ENCODE assay signal across 19 cellular contexts in genomic region chr3:45536316-45536715, GRCh38.
"Had no signal": no experiment of that assay in that cellular context is flagged by ENCODE, and none has a peak within 500 bp of the region (broad histone marks: within the 10 kb centered on the region; RNA-seq: fewer than 3 reads in every experiment).

No MANE protein-coding gene starts in this region.

- H3K9me3 Mint-ChIP-seq: activated naive CD4-positive, alpha-beta T cell treated with anti-CD3 and anti-CD28 coated beads, Interleukin-2, amount 50 U/mL, for 24 hours; activated T-cell treated with anti-CD3 and anti-CD28 coated beads, Interleukin-2, amount 50 U/mL, for 72 hours; nephron progenitor cell; stimulated activated naive B cell treated with anti-CD40 and anti-IgM and Interleukin-4, amounts not matched to agents 10 μg/mL and 1 μg/mL and 100 μg/mL, for 72 hours; T-helper 1 cell treated with Interleukin-12 subunit alpha and Interleukin-12 subunit beta and Interleukin-4 antibody, amounts not matched to agents 30 μg/mL and 1 μg/mL, for 36 hours had no signal

- H3K27me3 ChIP-seq: ascending aorta, breast epithelium, hepatocyte, uterus had no signal

- H3K4me2 ChIP-seq: hepatocyte had no signal

- H3K27ac ChIP-seq: ascending aorta, breast epithelium, hepatocyte, uterus had no signal

- H3K79me2 ChIP-seq: hepatocyte had no signal

- H3K4me3 Mint-ChIP-seq: activated naive CD4-positive, alpha-beta T cell treated with anti-CD3 and anti-CD28 coated beads, Interleukin-2, amount 50 U/mL, for 24 hours; activated T-cell treated with anti-CD3 and anti-CD28 coated beads, Interleukin-2, amount 50 U/mL, for 72 hours; nephron progenitor cell; stimulated activated naive B cell treated with anti-CD40 and anti-IgM and Interleukin-4, amounts not matched to agents 10 μg/mL and 1 μg/mL and 100 μg/mL, for 72 hours; T-helper 1 cell treated with Interleukin-12 subunit alpha and Interleukin-12 subunit beta and Interleukin-4 antibody, amounts not matched to agents 30 μg/mL and 1 μg/mL, for 36 hours had no signal

- H3K36me3 Mint-ChIP-seq: activated naive CD4-positive, alpha-beta T cell treated with anti-CD3 and anti-CD28 coated beads, Interleukin-2, amount 50 U/mL, for 24 hours had no signal

- H3K36me3 ChIP-seq: ascending aorta, breast epithelium, uterus had no signal

- H3K27me3 Mint-ChIP-seq: activated naive CD4-positive, alpha-beta T cell treated with anti-CD3 and anti-CD28 coated beads, Interleukin-2, amount 50 U/mL, for 24 hours; stimulated activated naive B cell treated with anti-CD40 and anti-IgM and Interleukin-4, amounts not matched to agents 10 μg/mL and 1 μg/mL and 100 μg/mL, for 72 hours had no signal

- H3K27ac Mint-ChIP-seq: activated naive CD4-positive, alpha-beta T cell treated with anti-CD3 and anti-CD28 coated beads, Interleukin-2, amount 50 U/mL, for 24 hours; activated T-cell treated with anti-CD3 and anti-CD28 coated beads, Interleukin-2, amount 50 U/mL, for 72 hours; nephron progenitor cell; stimulated activated naive B cell treated with anti-CD40 and anti-IgM and Interleukin-4, amounts not matched to agents 10 μg/mL and 1 μg/mL and 100 μg/mL, for 72 hours; T-helper 1 cell treated with Interleukin-12 subunit alpha and Interleukin-12 subunit beta and Interleukin-4 antibody, amounts not matched to agents 30 μg/mL and 1 μg/mL, for 36 hours had no signal

- H3K4me1 Mint-ChIP-seq: activated naive CD4-positive, alpha-beta T cell treated with anti-CD3 and anti-CD28 coated beads, Interleukin-2, amount 50 U/mL, for 24 hours; nephron progenitor cell had no signal

- H3K4me1 ChIP-seq: ascending aorta, uterus had no signal

- H3K4me3 ChIP-seq: ascending aorta, breast epithelium, hepatocyte, uterus had no signal

- DNase-seq: activated CD4-positive, alpha-beta T cell treated with anti-CD3 and anti-CD28 coated beads, Interleukin-2, amount 50 U/mL, for 1 hour; activated CD4-positive, CD25-positive, alpha-beta regulatory T cell treated with anti-CD3 and anti-CD28 coated beads, Interleukin-2, amount 50 U/mL, for 72 hours; activated CD8-positive, alpha-beta memory T cell treated with anti-CD3 and anti-CD28 coated beads for 24 hours; activated CD8-positive, alpha-beta memory T cell treated with anti-CD3 and anti-CD28 coated beads, Interleukin-2, amount 50 U/mL, for 48 hours; activated gamma-delta T cell; activated T-cell treated with anti-CD3 and anti-CD28 coated beads, Interleukin-2, amount 50 U/mL, for 72 hours; cerebellar nuclear complex; cortex of kidney; mammary epithelial cell; nephron progenitor cell; nucleus accumbens; posterior cingulate gyrus; stimulated activated naive B cell treated with anti-CD40 and anti-IgM and Interleukin-4, amounts not matched to agents 10 μg/mL and 1 μg/mL and 100 μg/mL, for 72 hours; uterus had no signal

- ATAC-seq: activated T-cell treated with anti-CD3 and anti-CD28 coated beads, Interleukin-2, amount 50 U/mL, for 72 hours; stimulated activated naive B cell treated with anti-CD40 and anti-IgM and Interleukin-4, amounts not matched to agents 10 μg/mL and 1 μg/mL and 100 μg/mL, for 72 hours had no signal
